8 cellular contexts compared by ENCODE assay signal in the genomic region with DNA sequence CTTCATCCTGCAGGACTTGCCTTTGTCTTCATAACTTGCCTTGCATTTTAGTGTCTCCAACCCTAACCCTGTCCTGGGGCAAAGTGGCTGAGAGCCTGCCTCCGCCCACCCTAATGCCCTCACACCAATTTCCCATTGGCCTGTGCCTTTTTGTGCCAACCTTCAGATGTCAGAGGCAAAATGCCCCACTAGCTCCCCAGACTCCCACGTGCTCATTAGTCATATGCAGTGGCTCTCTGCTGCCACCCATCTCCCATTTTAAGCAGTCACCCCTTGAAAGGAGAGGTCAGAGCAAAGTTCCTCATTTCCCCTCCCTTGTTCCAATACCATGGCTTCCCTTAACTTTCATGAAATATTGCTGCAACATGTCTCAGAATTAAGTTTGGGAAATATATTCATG.
A peak's percentile ranks its signal among the peaks of the same experiment; 100 is the strongest.
DNase-seq lines count a peak whose midpoint lies in the region; ATAC-seq and TF ChIP-seq lines count a peak whose summit lies in the region.

No MANE protein-coding gene starts in this region.

- H3F3A ChIP-seq in Loucy (ENCODE audit: low read depth): no peaks in the 10 kb centered on the region

- no peaks in the 10 kb centered on the region for H3K9me3 ChIP-seq in Loucy (ENCODE audit: insufficient read depth, low read depth, low read length)

- no peak overlapping the region for H3K9ac ChIP-seq in Loucy (ENCODE audit: low read depth, low read length, poor library complexity, severe bottlenecking)

- CTCF ChIA-PET in activated CD8-positive, alpha-beta T cell treated with anti-CD3 and anti-CD28 coated beads for 36 hours (lab: Charles Lee): interaction anchor here (1.1 kb wide), 1 partner anchor 17 kb away, joined by 3 read pairs; no protein-coding TSS in a partner anchor

- POLR2A ChIA-PET in activated CD8-positive, alpha-beta T cell treated with anti-CD3 and anti-CD28 coated beads for 36 hours (lab: Charles Lee): no interaction called here

- H3K79me2 ChIP-seq in Loucy (ENCODE audit: insufficient read depth, low read length): no peaks in the 10 kb centered on the region

- no peaks in the 10 kb centered on the region for H3K36me3 Mint-ChIP-seq in activated CD8-positive, alpha-beta T cell treated with anti-CD3 and anti-CD28 coated beads for 36 hours (ENCODE audit: low read depth)
- H3K36me3 Mint-ChIP-seq in stimulated activated memory B cell treated with anti-CD40 and anti-IgM and Interleukin-4, amounts not matched to agents 10 μg/mL and 1 μg/mL and 100 μg/mL, for 72 hours: no peaks in the 10 kb centered on the region

- no peak overlapping the region for H3K4me2 ChIP-seq in Loucy (ENCODE audit: low read depth, low read length, poor library complexity, severe bottlenecking)

- H3K36me3 ChIP-seq in Loucy (ENCODE audit: insufficient read depth, low read length): no peaks in the 10 kb centered on the region

- ATAC-seq in GM19043 (IDR thresholded peaks at IDR 0.05; ENCODE audit: low read depth, unreplicated experiment): peak; percentile 59
- ATAC-seq in activated CD8-positive, alpha-beta T cell treated with anti-CD3 and anti-CD28 coated beads for 36 hours: no peak
- ATAC-seq in stimulated activated memory B cell treated with anti-CD40 and anti-IgM and Interleukin-4, amounts not matched to agents 10 μg/mL and 1 μg/mL and 100 μg/mL, for 72 hours: no peak

- no peak overlapping the region for H3K27ac Mint-ChIP-seq in activated CD8-positive, alpha-beta T cell treated with anti-CD3 and anti-CD28 coated beads for 36 hours
- H3K27ac Mint-ChIP-seq in stimulated activated memory B cell treated with anti-CD40 and anti-IgM and Interleukin-4, amounts not matched to agents 10 μg/mL and 1 μg/mL and 100 μg/mL, for 72 hours: no peak overlapping the region

- H3K4me1 Mint-ChIP-seq in activated CD8-positive, alpha-beta T cell treated with anti-CD3 and anti-CD28 coated beads for 36 hours (ENCODE audit: low read depth): peaks cover 3% of the 10 kb centered on the region
- peaks cover 6% of the 10 kb centered on the region for H3K4me1 Mint-ChIP-seq in stimulated activated memory B cell treated with anti-CD40 and anti-IgM and Interleukin-4, amounts not matched to agents 10 μg/mL and 1 μg/mL and 100 μg/mL, for 72 hours

- no peaks in the 10 kb centered on the region for H3K27me3 ChIP-seq in Loucy (ENCODE audit: insufficient read depth, low read length, poor library complexity, severe bottlenecking)

- H3K4me1 ChIP-seq in Loucy (ENCODE audit: insufficient read depth, low read length, poor library complexity, severe bottlenecking): no peaks in the 10 kb centered on the region

- no peaks in the 10 kb centered on the region for H3K9me3 Mint-ChIP-seq in activated CD8-positive, alpha-beta T cell treated with anti-CD3 and anti-CD28 coated beads for 36 hours
- no peaks in the 10 kb centered on the region for H3K9me3 Mint-ChIP-seq in stimulated activated memory B cell treated with anti-CD40 and anti-IgM and Interleukin-4, amounts not matched to agents 10 μg/mL and 1 μg/mL and 100 μg/mL, for 72 hours

- H3K4me3 Mint-ChIP-seq in activated CD8-positive, alpha-beta T cell treated with anti-CD3 and anti-CD28 coated beads for 36 hours: no peak overlapping the region
- H3K4me3 Mint-ChIP-seq in stimulated activated memory B cell treated with anti-CD40 and anti-IgM and Interleukin-4, amounts not matched to agents 10 μg/mL and 1 μg/mL and 100 μg/mL, for 72 hours: no peak overlapping the region

- intact Hi-C loops in activated CD8-positive, alpha-beta T cell treated with anti-CD3 and anti-CD28 coated beads for 36 hours (cut with micrococcal nuclease): no loop called here

- peak; percentile 61 for TF ChIP-seq CTCF in Loucy (conservative IDR thresholded peaks at IDR 0.05; ENCODE audit: low read length)
- TF ChIP-seq CTCF in activated CD8-positive, alpha-beta T cell treated with anti-CD3 and anti-CD28 coated beads for 36 hours (IDR thresholded peaks at IDR 0.05): no peak

- no peak overlapping the region for H3K4me3 ChIP-seq in Loucy (ENCODE audit: low read length, poor library complexity, severe bottlenecking)

- H3K9me2 ChIP-seq in Loucy (replicated peaks; ENCODE audit: low read depth, low read length): no peaks in the 10 kb centered on the region

- 0 out of 2 replicates have a peak overlapping the region, but pooled peaks have one; percentile 49 for H2AFZ ChIP-seq in Loucy (ENCODE audit: low read length)

- DNase-seq in COLO668 (lab: John Stamatoyannopoulos, UW; ENCODE audit: unreplicated experiment) (peak; percentile 7), LoVo (ENCODE audit: low spot score) (no peak), NCI-H2227 (lab: John Stamatoyannopoulos, UW; ENCODE audit: unreplicated experiment) (no peak)
- peak; percentile 23 for DNase-seq in activated CD8-positive, alpha-beta T cell treated with anti-CD3 and anti-CD28 coated beads for 36 hours
- peak; percentile 20 for DNase-seq in stimulated activated CD8-positive, alpha-beta memory T cell treated with anti-CD3 and anti-CD28 coated beads, Interleukin-4, amount 100 ng/mL, for 48 hours

- H3K27me3 Mint-ChIP-seq in activated CD8-positive, alpha-beta T cell treated with anti-CD3 and anti-CD28 coated beads for 36 hours: no peaks in the 10 kb centered on the region
- no peaks in the 10 kb centered on the region for H3K27me3 Mint-ChIP-seq in stimulated activated memory B cell treated with anti-CD40 and anti-IgM and Interleukin-4, amounts not matched to agents 10 μg/mL and 1 μg/mL and 100 μg/mL, for 72 hours

- no peaks in the 10 kb centered on the region for H4K20me1 ChIP-seq in Loucy (ENCODE audit: insufficient read depth, low read length, poor library complexity, severe bottlenecking)

Comparison
In these comparisons a context has a peak if more than half of its experiments do, and no peak if none do; other contexts are left out.
1. DNase-seq: peak in COLO668 (single experiment), activated CD8-positive, alpha-beta T cell treated with anti-CD3 and anti-CD28 coated beads for 36 hours (single experiment) and stimulated activated CD8-positive, alpha-beta memory T cell treated with anti-CD3 and anti-CD28 coated beads, Interleukin-4, amount 100 ng/mL, for 48 hours (single experiment); none in LoVo (single experiment) and NCI-H2227 (single experiment).